In the genomic region with DNA sequence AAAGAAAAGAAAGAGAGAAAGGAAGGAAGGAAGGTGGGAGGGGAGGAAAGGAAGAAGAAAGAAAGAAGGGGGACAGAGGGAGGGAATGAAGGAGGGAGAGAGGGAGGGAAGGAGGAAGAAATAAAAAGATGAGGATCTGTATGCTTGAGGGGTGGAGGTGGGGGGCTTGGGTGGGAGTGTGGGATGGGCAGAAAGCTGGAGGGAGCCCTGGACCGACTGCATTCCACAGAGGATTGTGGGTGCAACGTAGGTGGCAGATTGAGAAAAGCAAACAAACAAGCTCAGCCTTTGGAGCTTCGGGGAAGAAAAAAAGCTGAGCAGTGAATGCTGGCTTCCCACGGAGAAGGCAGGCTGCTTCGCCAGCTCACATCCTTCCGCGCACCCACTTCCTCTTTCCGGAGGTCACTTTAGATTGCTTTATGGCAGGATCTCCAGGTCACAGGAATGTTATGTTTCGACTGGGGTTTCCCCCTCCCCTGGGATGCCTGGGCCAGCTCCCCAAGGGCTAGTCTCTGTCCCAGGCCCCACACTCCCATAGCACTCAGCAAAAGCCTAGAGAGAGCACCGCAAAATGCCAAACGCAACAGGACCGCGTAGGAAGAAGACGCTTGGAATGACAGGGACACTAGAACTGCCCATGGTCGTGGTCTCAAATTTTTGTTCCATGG, we compare ENCODE assay signal across 1 cellular context.
TF ChIP-seq lines count a peak whose summit lies in the region.

No MANE protein-coding gene starts in this region.

TF ChIP-seq in HepG2, 621 proteins besides CTCF, POLR2A, EP300 and RAD21 (continued from another document and continues in another):
- TF ChIP-seq, protein P1, sequence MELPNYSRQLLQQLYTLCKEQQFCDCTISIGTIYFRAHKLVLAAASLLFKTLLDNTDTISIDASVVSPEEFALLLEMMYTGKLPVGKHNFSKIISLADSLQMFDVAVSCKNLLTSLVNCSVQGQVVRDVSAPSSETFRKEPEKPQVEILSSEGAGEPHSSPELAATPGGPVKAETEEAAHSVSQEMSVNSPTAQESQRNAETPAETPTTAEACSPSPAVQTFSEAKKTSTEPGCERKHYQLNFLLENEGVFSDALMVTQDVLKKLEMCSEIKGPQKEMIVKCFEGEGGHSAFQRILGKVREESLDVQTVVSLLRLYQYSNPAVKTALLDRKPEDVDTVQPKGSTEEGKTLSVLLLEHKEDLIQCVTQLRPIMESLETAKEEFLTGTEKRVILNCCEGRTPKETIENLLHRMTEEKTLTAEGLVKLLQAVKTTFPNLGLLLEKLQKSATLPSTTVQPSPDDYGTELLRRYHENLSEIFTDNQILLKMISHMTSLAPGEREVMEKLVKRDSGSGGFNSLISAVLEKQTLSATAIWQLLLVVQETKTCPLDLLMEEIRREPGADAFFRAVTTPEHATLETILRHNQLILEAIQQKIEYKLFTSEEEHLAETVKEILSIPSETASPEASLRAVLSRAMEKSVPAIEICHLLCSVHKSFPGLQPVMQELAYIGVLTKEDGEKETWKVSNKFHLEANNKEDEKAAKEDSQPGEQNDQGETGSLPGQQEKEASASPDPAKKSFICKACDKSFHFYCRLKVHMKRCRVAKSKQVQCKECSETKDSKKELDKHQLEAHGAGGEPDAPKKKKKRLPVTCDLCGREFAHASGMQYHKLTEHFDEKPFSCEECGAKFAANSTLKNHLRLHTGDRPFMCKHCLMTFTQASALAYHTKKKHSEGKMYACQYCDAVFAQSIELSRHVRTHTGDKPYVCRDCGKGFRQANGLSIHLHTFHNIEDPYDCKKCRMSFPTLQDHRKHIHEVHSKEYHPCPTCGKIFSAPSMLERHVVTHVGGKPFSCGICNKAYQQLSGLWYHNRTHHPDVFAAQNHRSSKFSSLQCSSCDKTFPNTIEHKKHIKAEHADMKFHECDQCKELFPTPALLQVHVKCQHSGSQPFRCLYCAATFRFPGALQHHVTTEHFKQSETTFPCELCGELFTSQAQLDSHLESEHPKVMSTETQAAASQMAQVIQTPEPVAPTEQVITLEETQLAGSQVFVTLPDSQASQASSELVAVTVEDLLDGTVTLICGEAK (IDR thresholded peaks at IDR 0.05): no peak
- TF ChIP-seq, protein P1 (CRISPR knock-in tag; IDR thresholded peaks at IDR 0.05): peak; percentile 26; the same call in 1 of the 2 replicates
- TF ChIP-seq, protein P2, sequence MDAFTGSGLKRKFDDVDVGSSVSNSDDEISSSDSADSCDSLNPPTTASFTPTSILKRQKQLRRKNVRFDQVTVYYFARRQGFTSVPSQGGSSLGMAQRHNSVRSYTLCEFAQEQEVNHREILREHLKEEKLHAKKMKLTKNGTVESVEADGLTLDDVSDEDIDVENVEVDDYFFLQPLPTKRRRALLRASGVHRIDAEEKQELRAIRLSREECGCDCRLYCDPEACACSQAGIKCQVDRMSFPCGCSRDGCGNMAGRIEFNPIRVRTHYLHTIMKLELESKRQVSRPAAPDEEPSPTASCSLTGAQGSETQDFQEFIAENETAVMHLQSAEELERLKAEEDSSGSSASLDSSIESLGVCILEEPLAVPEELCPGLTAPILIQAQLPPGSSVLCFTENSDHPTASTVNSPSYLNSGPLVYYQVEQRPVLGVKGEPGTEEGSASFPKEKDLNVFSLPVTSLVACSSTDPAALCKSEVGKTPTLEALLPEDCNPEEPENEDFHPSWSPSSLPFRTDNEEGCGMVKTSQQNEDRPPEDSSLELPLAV (CRISPR knock-in tag; conservative IDR thresholded peaks at IDR 0.05; ENCODE audit: low read depth): no peak
- TF ChIP-seq ZFP90 (CRISPR knock-in tag; IDR thresholded peaks at IDR 0.05; ENCODE audit: borderline replicate concordance) (no peak), SIX1 (CRISPR knock-in tag; IDR thresholded peaks at IDR 0.05; ENCODE audit: borderline replicate concordance) (no peak), ZNF670 (CRISPR knock-in tag; IDR thresholded peaks at IDR 0.05; ENCODE audit: borderline replicate concordance) (no peak), ATF7-NPFF (CRISPR knock-in tag; IDR thresholded peaks at IDR 0.05; ENCODE audit: low read depth) (no peak), ZNF431 (CRISPR knock-in tag; IDR thresholded peaks at IDR 0.05; ENCODE audit: borderline replicate concordance, low read depth) (no peak), ZSCAN30 (CRISPR knock-in tag; IDR thresholded peaks at IDR 0.05) (no peak), POLR2G (IDR thresholded peaks at IDR 0.05; ENCODE audit: low read depth, low read length) (no peak), ZNF234 (CRISPR knock-in tag; conservative IDR thresholded peaks at IDR 0.05) (no peak), SNAPC2 (CRISPR knock-in tag; IDR thresholded peaks at IDR 0.05) (no peak)
- TF ChIP-seq, protein P3, sequence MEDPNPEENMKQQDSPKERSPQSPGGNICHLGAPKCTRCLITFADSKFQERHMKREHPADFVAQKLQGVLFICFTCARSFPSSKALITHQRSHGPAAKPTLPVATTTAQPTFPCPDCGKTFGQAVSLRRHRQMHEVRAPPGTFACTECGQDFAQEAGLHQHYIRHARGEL (CRISPR knock-in tag; IDR thresholded peaks at IDR 0.05): no peak
- TF ChIP-seq, protein P4, sequence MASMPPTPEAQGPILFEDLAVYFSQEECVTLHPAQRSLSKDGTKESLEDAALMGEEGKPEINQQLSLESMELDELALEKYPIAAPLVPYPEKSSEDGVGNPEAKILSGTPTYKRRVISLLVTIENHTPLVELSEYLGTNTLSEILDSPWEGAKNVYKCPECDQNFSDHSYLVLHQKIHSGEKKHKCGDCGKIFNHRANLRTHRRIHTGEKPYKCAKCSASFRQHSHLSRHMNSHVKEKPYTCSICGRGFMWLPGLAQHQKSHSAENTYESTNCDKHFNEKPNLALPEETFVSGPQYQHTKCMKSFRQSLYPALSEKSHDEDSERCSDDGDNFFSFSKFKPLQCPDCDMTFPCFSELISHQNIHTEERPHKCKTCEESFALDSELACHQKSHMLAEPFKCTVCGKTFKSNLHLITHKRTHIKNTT (CRISPR knock-in tag; IDR thresholded peaks at IDR 0.05): no peak
- TF ChIP-seq, protein P5, sequence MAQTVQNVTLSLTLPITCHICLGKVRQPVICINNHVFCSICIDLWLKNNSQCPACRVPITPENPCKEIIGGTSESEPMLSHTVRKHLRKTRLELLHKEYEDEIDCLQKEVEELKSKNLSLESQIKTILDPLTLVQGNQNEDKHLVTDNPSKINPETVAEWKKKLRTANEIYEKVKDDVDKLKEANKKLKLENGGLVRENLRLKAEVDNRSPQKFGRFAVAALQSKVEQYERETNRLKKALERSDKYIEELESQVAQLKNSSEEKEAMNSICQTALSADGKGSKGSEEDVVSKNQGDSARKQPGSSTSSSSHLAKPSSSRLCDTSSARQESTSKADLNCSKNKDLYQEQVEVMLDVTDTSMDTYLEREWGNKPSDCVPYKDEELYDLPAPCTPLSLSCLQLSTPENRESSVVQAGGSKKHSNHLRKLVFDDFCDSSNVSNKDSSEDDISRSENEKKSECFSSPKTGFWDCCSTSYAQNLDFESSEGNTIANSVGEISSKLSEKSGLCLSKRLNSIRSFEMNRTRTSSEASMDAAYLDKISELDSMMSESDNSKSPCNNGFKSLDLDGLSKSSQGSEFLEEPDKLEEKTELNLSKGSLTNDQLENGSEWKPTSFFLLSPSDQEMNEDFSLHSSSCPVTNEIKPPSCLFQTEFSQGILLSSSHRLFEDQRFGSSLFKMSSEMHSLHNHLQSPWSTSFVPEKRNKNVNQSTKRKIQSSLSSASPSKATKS (CRISPR knock-in tag; IDR thresholded peaks at IDR 0.05): no peak
- TF ChIP-seq, protein P6, sequence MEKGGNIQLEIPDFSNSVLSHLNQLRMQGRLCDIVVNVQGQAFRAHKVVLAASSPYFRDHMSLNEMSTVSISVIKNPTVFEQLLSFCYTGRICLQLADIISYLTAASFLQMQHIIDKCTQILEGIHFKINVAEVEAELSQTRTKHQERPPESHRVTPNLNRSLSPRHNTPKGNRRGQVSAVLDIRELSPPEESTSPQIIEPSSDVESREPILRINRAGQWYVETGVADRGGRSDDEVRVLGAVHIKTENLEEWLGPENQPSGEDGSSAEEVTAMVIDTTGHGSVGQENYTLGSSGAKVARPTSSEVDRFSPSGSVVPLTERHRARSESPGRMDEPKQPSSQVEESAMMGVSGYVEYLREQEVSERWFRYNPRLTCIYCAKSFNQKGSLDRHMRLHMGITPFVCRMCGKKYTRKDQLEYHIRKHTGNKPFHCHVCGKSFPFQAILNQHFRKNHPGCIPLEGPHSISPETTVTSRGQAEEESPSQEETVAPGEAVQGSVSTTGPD (CRISPR knock-in tag; IDR thresholded peaks at IDR 0.05): no peak
- TF ChIP-seq, protein P7, sequence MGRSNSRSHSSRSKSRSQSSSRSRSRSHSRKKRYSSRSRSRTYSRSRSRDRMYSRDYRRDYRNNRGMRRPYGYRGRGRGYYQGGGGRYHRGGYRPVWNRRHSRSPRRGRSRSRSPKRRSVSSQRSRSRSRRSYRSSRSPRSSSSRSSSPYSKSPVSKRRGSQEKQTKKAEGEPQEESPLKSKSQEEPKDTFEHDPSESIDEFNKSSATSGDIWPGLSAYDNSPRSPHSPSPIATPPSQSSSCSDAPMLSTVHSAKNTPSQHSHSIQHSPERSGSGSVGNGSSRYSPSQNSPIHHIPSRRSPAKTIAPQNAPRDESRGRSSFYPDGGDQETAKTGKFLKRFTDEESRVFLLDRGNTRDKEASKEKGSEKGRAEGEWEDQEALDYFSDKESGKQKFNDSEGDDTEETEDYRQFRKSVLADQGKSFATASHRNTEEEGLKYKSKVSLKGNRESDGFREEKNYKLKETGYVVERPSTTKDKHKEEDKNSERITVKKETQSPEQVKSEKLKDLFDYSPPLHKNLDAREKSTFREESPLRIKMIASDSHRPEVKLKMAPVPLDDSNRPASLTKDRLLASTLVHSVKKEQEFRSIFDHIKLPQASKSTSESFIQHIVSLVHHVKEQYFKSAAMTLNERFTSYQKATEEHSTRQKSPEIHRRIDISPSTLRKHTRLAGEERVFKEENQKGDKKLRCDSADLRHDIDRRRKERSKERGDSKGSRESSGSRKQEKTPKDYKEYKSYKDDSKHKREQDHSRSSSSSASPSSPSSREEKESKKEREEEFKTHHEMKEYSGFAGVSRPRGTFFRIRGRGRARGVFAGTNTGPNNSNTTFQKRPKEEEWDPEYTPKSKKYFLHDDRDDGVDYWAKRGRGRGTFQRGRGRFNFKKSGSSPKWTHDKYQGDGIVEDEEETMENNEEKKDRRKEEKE (IDR thresholded peaks at IDR 0.05): no peak
- TF ChIP-seq, protein P8, sequence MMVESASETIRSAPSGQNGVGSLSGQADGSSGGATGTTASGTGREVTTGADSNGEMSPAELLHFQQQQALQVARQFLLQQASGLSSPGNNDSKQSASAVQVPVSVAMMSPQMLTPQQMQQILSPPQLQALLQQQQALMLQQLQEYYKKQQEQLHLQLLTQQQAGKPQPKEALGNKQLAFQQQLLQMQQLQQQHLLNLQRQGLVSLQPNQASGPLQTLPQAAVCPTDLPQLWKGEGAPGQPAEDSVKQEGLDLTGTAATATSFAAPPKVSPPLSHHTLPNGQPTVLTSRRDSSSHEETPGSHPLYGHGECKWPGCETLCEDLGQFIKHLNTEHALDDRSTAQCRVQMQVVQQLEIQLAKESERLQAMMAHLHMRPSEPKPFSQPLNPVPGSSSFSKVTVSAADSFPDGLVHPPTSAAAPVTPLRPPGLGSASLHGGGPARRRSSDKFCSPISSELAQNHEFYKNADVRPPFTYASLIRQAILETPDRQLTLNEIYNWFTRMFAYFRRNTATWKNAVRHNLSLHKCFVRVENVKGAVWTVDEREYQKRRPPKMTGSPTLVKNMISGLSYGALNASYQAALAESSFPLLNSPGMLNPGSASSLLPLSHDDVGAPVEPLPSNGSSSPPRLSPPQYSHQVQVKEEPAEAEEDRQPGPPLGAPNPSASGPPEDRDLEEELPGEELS (CRISPR knock-in tag; IDR thresholded peaks at IDR 0.05): peak; percentile 83
- TF ChIP-seq, protein P9, sequence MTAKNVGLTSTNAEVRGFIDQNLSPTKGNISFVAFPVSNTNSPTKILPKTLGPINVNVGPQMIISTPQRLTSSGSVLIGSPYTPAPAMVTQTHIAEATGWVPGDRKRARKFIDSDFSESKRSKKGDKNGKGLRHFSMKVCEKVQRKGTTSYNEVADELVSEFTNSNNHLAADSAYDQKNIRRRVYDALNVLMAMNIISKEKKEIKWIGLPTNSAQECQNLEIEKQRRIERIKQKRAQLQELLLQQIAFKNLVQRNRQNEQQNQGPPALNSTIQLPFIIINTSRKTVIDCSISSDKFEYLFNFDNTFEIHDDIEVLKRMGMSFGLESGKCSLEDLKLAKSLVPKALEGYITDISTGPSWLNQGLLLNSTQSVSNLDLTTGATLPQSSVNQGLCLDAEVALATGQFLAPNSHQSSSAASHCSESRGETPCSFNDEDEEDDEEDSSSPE (CRISPR knock-in tag; IDR thresholded peaks at IDR 0.05): no peak
- TF ChIP-seq, protein P10, sequence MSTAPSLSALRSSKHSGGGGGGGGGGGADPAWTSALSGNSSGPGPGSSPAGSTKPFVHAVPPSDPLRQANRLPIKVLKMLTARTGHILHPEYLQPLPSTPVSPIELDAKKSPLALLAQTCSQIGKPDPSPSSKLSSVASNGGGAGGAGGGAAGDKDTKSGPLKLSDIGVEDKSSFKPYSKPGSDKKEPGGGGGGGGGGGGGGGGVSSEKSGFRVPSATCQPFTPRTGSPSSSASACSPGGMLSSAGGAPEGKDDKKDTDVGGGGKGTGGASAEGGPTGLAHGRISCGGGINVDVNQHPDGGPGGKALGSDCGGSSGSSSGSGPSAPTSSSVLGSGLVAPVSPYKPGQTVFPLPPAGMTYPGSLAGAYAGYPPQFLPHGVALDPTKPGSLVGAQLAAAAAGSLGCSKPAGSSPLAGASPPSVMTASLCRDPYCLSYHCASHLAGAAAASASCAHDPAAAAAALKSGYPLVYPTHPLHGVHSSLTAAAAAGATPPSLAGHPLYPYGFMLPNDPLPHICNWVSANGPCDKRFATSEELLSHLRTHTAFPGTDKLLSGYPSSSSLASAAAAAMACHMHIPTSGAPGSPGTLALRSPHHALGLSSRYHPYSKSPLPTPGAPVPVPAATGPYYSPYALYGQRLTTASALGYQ (CRISPR knock-in tag; IDR thresholded peaks at IDR 0.05): no peak
- TF ChIP-seq, protein P11, sequence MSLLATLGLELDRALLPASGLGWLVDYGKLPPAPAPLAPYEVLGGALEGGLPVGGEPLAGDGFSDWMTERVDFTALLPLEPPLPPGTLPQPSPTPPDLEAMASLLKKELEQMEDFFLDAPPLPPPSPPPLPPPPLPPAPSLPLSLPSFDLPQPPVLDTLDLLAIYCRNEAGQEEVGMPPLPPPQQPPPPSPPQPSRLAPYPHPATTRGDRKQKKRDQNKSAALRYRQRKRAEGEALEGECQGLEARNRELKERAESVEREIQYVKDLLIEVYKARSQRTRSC (CRISPR knock-in tag; IDR thresholded peaks at IDR 0.05; ENCODE audit: low read depth): no peak
